13 cellular contexts compared by ENCODE assay signal in the genomic region with DNA sequence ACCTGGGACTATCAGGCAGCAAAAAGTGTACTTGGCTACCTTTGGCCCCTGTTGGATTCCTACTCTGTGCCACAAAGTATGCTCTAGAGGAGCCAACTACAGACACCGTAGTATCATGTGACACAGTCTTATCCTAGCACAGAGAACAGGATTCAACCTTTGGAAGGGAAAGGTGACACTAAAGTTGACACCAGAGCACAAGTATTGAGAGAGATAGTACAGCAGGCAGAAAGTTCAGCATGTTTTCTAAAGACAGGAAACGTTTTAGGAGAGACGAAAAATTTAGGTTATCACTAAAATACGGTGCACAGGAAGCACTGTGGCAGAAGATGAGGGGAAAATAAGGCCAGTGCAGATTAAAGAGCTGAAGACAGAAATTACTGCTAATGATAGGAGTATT. TPM values are rescaled to one million over a fixed set of nuclear protein-coding genes. Genes with fewer than 3 reads are reported as not detected.
DNase-seq lines count a peak whose midpoint lies in the region; ATAC-seq, FAIRE-seq and TF ChIP-seq lines count a peak whose summit lies in the region.
"Had no signal": no experiment of that assay in that cellular context is flagged by ENCODE, and none has a peak within 500 bp of the region (broad histone marks: within the 10 kb centered on the region; RNA-seq: fewer than 3 reads in every experiment).

No MANE protein-coding gene starts in this region.

- no peak for TF ChIP-seq CTCF in keratinocyte (optimal IDR thresholded peaks at IDR 0.05 in 1 of 3, IDR thresholded peaks at IDR 0.05 in 1 of 3, conservative IDR thresholded peaks at IDR 0.05 in 1 of 3; ENCODE audit: extremely low read depth in 1 of 3, insufficient read depth in 2 of 3, low read length in 3 of 3)
- TF ChIP-seq CTCF in vagina (IDR thresholded peaks at IDR 0.05): no peak

- H3K27me3 ChIP-seq in keratinocyte (ENCODE audit: control insufficient read depth, extremely low read depth, insufficient read depth, low read length) (no peaks in the 10 kb centered on the region), vagina (no peaks in the 10 kb centered on the region)

- no peak overlapping the region for H3K9ac ChIP-seq in keratinocyte (ENCODE audit: control insufficient read depth, extremely low read depth, insufficient read depth, low read length)

- H3K4me3 Mint-ChIP-seq in T-helper 1 cell treated with Interleukin-12 subunit alpha and Interleukin-12 subunit beta and Interleukin-4 antibody, amounts not matched to agents 30 μg/mL and 1 μg/mL, for 36 hours: peak overlapping the region; percentile 43
- H3K4me3 Mint-ChIP-seq in activated naive CD8-positive, alpha-beta T cell treated with anti-CD3 and anti-CD28 coated beads, Interleukin-2, amount 50 U/mL, for 24 hours: peak overlapping the region; percentile 53
- peak overlapping the region; percentile 22 for H3K4me3 Mint-ChIP-seq in stimulated activated effector memory CD8-positive, alpha-beta T cell treated with anti-CD3 and anti-CD28 coated beads, Interleukin-12 subunit alpha, Interleukin-12 subunit beta, amount 100 ng/mL, for 72 hours
- H3K4me3 Mint-ChIP-seq: H9; neural crest cell; stimulated activated naive B cell treated with anti-CD40 and anti-IgM and Interleukin-4, amounts not matched to agents 10 μg/mL and 1 μg/mL and 100 μg/mL, for 72 hours had no signal

- H3K36me3 ChIP-seq in keratinocyte (ENCODE audit: control insufficient read depth in 2 of 2, extremely low read depth in 1 of 2, insufficient read depth in 2 of 2, low read length in 2 of 2): peaks cover 1 to 11% of the 10 kb centered on the region in 2 experiments
- H3K36me3 ChIP-seq in vagina: no peaks in the 10 kb centered on the region

- no peak for FAIRE-seq in keratinocyte (lab: Jason Lieb, UNC)

- H3K9me3 ChIP-seq in keratinocyte (ENCODE audit: control insufficient read depth, low read depth, low read length) (no peaks in the 10 kb centered on the region), vagina (no peaks in the 10 kb centered on the region)

- H3K4me2 ChIP-seq in keratinocyte (ENCODE audit: control insufficient read depth, extremely low read depth, insufficient read depth, low read depth, low read length): no peak overlapping the region

- H3K4me1 Mint-ChIP-seq in T-helper 1 cell treated with Interleukin-12 subunit alpha and Interleukin-12 subunit beta and Interleukin-4 antibody, amounts not matched to agents 30 μg/mL and 1 μg/mL, for 36 hours (ENCODE audit: low read depth): peaks cover 47% of the 10 kb centered on the region
- H3K4me1 Mint-ChIP-seq in activated naive CD8-positive, alpha-beta T cell treated with anti-CD3 and anti-CD28 coated beads, Interleukin-2, amount 50 U/mL, for 24 hours: peaks cover 98% of the 10 kb centered on the region
- H3K4me1 Mint-ChIP-seq in stimulated activated effector memory CD8-positive, alpha-beta T cell treated with anti-CD3 and anti-CD28 coated beads, Interleukin-12 subunit alpha, Interleukin-12 subunit beta, amount 100 ng/mL, for 72 hours: peaks cover 73% of the 10 kb centered on the region

- intact Hi-C loops in vagina (cut with DNase I): no loop called here

- dilution Hi-C loops in keratinocyte (cut with MboI; ENCODE audit: extremely low pct_ligation_motif_present, low sequenced_read_pairs): no loop called here

- DNase-seq in T-helper 1 cell (no peak), keratinocyte (ENCODE audit: low read depth, low spot score) (no peak), vagina (ENCODE audit: extremely low spot score in 2 of 2) (no peak), DMS53 treated with DMSO at 0.1 percent for 48 hours (lab: John Stamatoyannopoulos, UW; ENCODE audit: unreplicated experiment) (no peak), NCI-H774 (lab: John Stamatoyannopoulos, UW) (no peak)
- DNase-seq in activated naive CD8-positive, alpha-beta T cell treated with anti-CD3 and anti-CD28 coated beads, Interleukin-2, amount 50 U/mL, for 24 hours: no peak
- DNase-seq in stimulated activated effector memory CD8-positive, alpha-beta T cell treated with anti-CD3 and anti-CD28 coated beads, Interleukin-12 subunit alpha, Interleukin-12 subunit beta, amount 100 ng/mL, for 72 hours (ENCODE audit: low spot score in 2 of 2): no peak
- DNase-seq: H9; IMR-90; stimulated activated naive B cell treated with anti-CD40 and anti-IgM and Interleukin-4, amounts not matched to agents 10 μg/mL and 1 μg/mL and 100 μg/mL, for 72 hours had no signal

- peak overlapping the region; percentile 39 for H3K27ac Mint-ChIP-seq in T-helper 1 cell treated with Interleukin-12 subunit alpha and Interleukin-12 subunit beta and Interleukin-4 antibody, amounts not matched to agents 30 μg/mL and 1 μg/mL, for 36 hours
- H3K27ac Mint-ChIP-seq in activated naive CD8-positive, alpha-beta T cell treated with anti-CD3 and anti-CD28 coated beads, Interleukin-2, amount 50 U/mL, for 24 hours: peak overlapping the region; percentile 94
- peak overlapping the region; percentile 36 for H3K27ac Mint-ChIP-seq in stimulated activated effector memory CD8-positive, alpha-beta T cell treated with anti-CD3 and anti-CD28 coated beads, Interleukin-12 subunit alpha, Interleukin-12 subunit beta, amount 100 ng/mL, for 72 hours

- no peaks in the 10 kb centered on the region for H3K27me3 Mint-ChIP-seq in T-helper 1 cell treated with Interleukin-12 subunit alpha and Interleukin-12 subunit beta and Interleukin-4 antibody, amounts not matched to agents 30 μg/mL and 1 μg/mL, for 36 hours (ENCODE audit: low read depth)
- no peaks in the 10 kb centered on the region for H3K27me3 Mint-ChIP-seq in activated naive CD8-positive, alpha-beta T cell treated with anti-CD3 and anti-CD28 coated beads, Interleukin-2, amount 50 U/mL, for 24 hours

- ATAC-seq in activated naive CD8-positive, alpha-beta T cell treated with anti-CD3 and anti-CD28 coated beads, Interleukin-2, amount 50 U/mL, for 24 hours: no peak
- ATAC-seq in stimulated activated effector memory CD8-positive, alpha-beta T cell treated with anti-CD3 and anti-CD28 coated beads, Interleukin-12 subunit alpha, Interleukin-12 subunit beta, amount 100 ng/mL, for 72 hours: no peak

- H3K9me1 ChIP-seq in keratinocyte (ENCODE audit: control insufficient read depth, extremely low read depth, insufficient read depth, low read length): peaks cover 2% of the 10 kb centered on the region

- H3K9me3 Mint-ChIP-seq in T-helper 1 cell treated with Interleukin-12 subunit alpha and Interleukin-12 subunit beta and Interleukin-4 antibody, amounts not matched to agents 30 μg/mL and 1 μg/mL, for 36 hours: peaks cover 5% of the 10 kb centered on the region
- H3K9me3 Mint-ChIP-seq in activated naive CD8-positive, alpha-beta T cell treated with anti-CD3 and anti-CD28 coated beads, Interleukin-2, amount 50 U/mL, for 24 hours: peaks cover 6% of the 10 kb centered on the region
- H3K9me3 Mint-ChIP-seq in stimulated activated effector memory CD8-positive, alpha-beta T cell treated with anti-CD3 and anti-CD28 coated beads, Interleukin-12 subunit alpha, Interleukin-12 subunit beta, amount 100 ng/mL, for 72 hours: peaks cover 3% of the 10 kb centered on the region

- no peak for TF ChIP-seq POLR2A in vagina (IDR thresholded peaks at IDR 0.05)

- H3K4me1 ChIP-seq in keratinocyte (ENCODE audit: control insufficient read depth, extremely low read depth, insufficient read depth, low read length): peaks cover 27% of the 10 kb centered on the region
- H3K4me1 ChIP-seq in vagina: peaks cover 34% of the 10 kb centered on the region

- H4K20me1 ChIP-seq in keratinocyte (ENCODE audit: control insufficient read depth, extremely low read depth, insufficient read depth, low read length): peaks cover 11% of the 10 kb centered on the region

- peaks cover 27% of the 10 kb centered on the region for H3K36me3 Mint-ChIP-seq in T-helper 1 cell treated with Interleukin-12 subunit alpha and Interleukin-12 subunit beta and Interleukin-4 antibody, amounts not matched to agents 30 μg/mL and 1 μg/mL, for 36 hours (ENCODE audit: low read depth)
- peaks cover 43% of the 10 kb centered on the region for H3K36me3 Mint-ChIP-seq in activated naive CD8-positive, alpha-beta T cell treated with anti-CD3 and anti-CD28 coated beads, Interleukin-2, amount 50 U/mL, for 24 hours (ENCODE audit: low read depth)
- peaks cover 60% of the 10 kb centered on the region for H3K36me3 Mint-ChIP-seq in stimulated activated effector memory CD8-positive, alpha-beta T cell treated with anti-CD3 and anti-CD28 coated beads, Interleukin-12 subunit alpha, Interleukin-12 subunit beta, amount 100 ng/mL, for 72 hours

- H3K4me3 ChIP-seq in keratinocyte (ENCODE audit: control insufficient read depth in 2 of 3, extremely low read depth in 1 of 3, insufficient read depth in 2 of 3, low read depth in 1 of 3, low read length in 3 of 3): no peak overlapping the region
- H3K4me3 ChIP-seq in vagina: no peak overlapping the region

- peaks cover 93% of the 10 kb centered on the region for H3K79me2 ChIP-seq in keratinocyte (ENCODE audit: control insufficient read depth, insufficient read depth, low read length)

- H3K27ac ChIP-seq in keratinocyte (ENCODE audit: control insufficient read depth, insufficient read depth, low read length) (peak overlapping the region; percentile 31), vagina (no peak overlapping the region)
- H3K27ac ChIP-seq: 22Rv1 had no signal

- no peak overlapping the region for H2AFZ ChIP-seq in keratinocyte (ENCODE audit: control insufficient read depth, low read length)

RNA-seq across cellular contexts. Expression of a gene that starts 18.6 kb away (rescaled TPM):
- 69.9 to 87.1 TPM (median 80.2 TPM) in 3 replicates for polyA plus RNA-seq in keratinocyte
- polyA plus RNA-seq in keratinocyte (2011; ENCODE audit: low read depth): 81.2 TPM
- 75.3 and 131 TPM in 2 replicates for polyA plus RNA-seq in keratinocyte (2011; cell fraction: cytosol; rRNA removed)
- 54.5 and 60.1 TPM in 2 replicates for polyA plus RNA-seq in keratinocyte (2011; cell fraction: nucleus; rRNA removed)
- polyA plus RNA-seq in keratinocyte (2012; ENCODE audit: low replicate concordance): 68.2 and 73.1 TPM in 2 replicates
- polyA minus RNA-seq in keratinocyte: 35.2 to 158 TPM (median 84.9 TPM) in 3 replicates
- 71.6 TPM for polyA minus RNA-seq in keratinocyte (2011; cell fraction: cytosol; rRNA and poly(A)+ RNA removed)
- polyA minus RNA-seq in keratinocyte (2011; cell fraction: nucleus; rRNA and poly(A)+ RNA removed): 27.5 and 70.2 TPM in 2 replicates
- total RNA-seq in vagina: 28.5 TPM

Comparison
In these comparisons a context has a peak if more than half of its experiments do, and no peak if none do; other contexts are left out.
1. H3K27ac Mint-ChIP-seq: peak in every context shown above with its lines; median percentile 94 in activated naive CD8-positive, alpha-beta T cell treated with anti-CD3 and anti-CD28 coated beads, Interleukin-2, amount 50 U/mL, for 24 hours; 39 in T-helper 1 cell treated with Interleukin-12 subunit alpha and Interleukin-12 subunit beta and Interleukin-4 antibody, amounts not matched to agents 30 μg/mL and 1 μg/mL, for 36 hours; 36 in stimulated activated effector memory CD8-positive, alpha-beta T cell treated with anti-CD3 and anti-CD28 coated beads, Interleukin-12 subunit alpha, Interleukin-12 subunit beta, amount 100 ng/mL, for 72 hours.